In the genomic region with DNA sequence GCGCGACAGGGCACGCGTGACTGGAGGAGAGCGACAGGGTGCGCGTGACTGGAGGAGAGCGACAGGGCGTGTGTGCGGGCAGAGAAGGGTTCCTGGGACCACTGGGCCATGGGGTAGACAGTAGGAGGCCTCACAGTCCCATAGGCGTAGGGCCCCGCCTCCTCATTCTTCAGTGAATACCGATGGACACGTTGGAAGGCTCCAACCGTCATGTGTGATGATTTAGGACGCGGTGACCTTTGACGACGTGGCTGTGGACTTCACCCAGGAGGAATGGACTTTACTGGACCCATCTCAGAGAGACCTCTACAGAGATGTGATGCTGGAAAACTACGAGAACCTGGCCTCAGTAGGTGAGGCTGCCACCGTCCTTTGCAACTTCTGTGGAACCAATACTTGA, we compare ENCODE assay signal across 10 cellular contexts. TPM values are rescaled to one million over a fixed set of nuclear protein-coding genes. Genes with fewer than 3 reads are reported as not detected.
"Had no signal": no experiment of that assay in that cellular context is flagged by ENCODE, and none has a peak within 500 bp of the region (broad histone marks: within the 10 kb centered on the region; RNA-seq: fewer than 3 reads in every experiment).

No MANE protein-coding gene starts in this region.

- H3K4me3 ChIP-seq: GM23248, HAP-1, K562 had no signal

- DNase-seq: GM23248, GOT3, H7, HFFc6, IMR-90 had no signal

- H3K27ac ChIP-seq: GM23248 had no signal

- H3K9ac ChIP-seq: GM23248 had no signal

- H2AFZ ChIP-seq: GM23248 had no signal

- ATAC-seq: HCT116, K562 had no signal

- H3K27ac Mint-ChIP-seq: HFFc6 had no signal

- H3K4me3 Mint-ChIP-seq: HFFc6 had no signal

RNA-seq across cellular contexts. Expression of gene SLC22A31, which starts 22.6 kb away (rescaled TPM):
- total RNA-seq: GM23248, H4, HFFc6, HT-29 had no signal
- polyA plus RNA-seq: GM23248 had no signal

RNA-seq across cellular contexts. Expression of gene CDH15, which starts 51.4 kb away (rescaled TPM):
- total RNA-seq: GM23248, HT-29 had no signal
- polyA plus RNA-seq: K562 had no signal
